28 cellular contexts compared by ENCODE assay signal in the genomic region with DNA sequence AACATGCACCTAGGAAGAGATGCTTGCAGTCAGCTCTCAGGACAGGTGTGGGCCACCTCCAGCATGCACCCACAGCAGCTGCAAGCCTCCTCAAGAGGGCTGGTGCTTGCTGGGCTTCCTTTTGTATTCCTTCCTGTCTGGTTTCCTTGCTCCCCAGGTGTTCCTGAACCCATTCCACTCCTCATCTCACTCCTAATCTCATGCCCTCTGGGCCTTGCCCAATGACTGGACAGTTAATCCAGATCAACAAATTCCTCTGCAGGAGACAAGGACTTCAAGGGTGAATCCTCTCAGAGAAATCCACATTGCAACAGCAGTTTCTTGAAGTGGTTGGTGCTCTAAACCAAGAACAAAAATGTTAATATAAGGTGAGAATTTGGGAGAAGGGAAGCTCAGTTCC. TPM values are rescaled to one million over a fixed set of nuclear protein-coding genes. Genes with fewer than 3 reads are reported as not detected.
DNase-seq lines count a peak whose midpoint lies in the region; ATAC-seq lines count a peak whose summit lies in the region.
"Had no signal": no experiment of that assay in that cellular context is flagged by ENCODE, and none has a peak within 500 bp of the region (broad histone marks: within the 10 kb centered on the region; RNA-seq: fewer than 3 reads in every experiment).

No MANE protein-coding gene starts in this region.

- DNase-seq in activated CD4-positive, alpha-beta T cell treated with anti-CD3 and anti-CD28 coated beads, Interleukin-2, amount 10 ng/mL, durations not matched to agents 24 days and 14 days = no peak
- DNase-seq in activated CD4-positive, alpha-beta T cell treated with anti-CD3 and anti-CD28 coated beads, Interleukin-2, amount 50 U/mL, for 4 hours = no peak
- DNase-seq in stimulated activated naive CD8-positive, alpha-beta T cell treated with anti-CD3 and anti-CD28 coated beads, Interleukin-15, amount 100 ng/mL, for 72 hours = no peak
- no peak for DNase-seq in effector memory CD8-positive, alpha-beta T cell
- no peak for DNase-seq in activated effector memory CD4-positive, alpha-beta T cell treated with Interleukin-2 at 50 U/mL for 16 hours
- DNase-seq in stimulated activated CD4-positive, alpha-beta T cell treated with anti-CD3 and anti-CD28 coated beads, Interleukin-12 subunit alpha, Interleukin-12 subunit beta, amount 100 ng/mL, for 4 hours = no peak
- DNase-seq in islet precursor cell = no peak
- DNase-seq: activated CD4-positive, CD25-positive, alpha-beta regulatory T cell treated with anti-CD3 and anti-CD28 coated beads, Interleukin-2, amount 50 U/mL, for 72 hours; activated gamma-delta T cell treated with Interleukin-2 at 50 U/mL for 16 hours; colonic mucosa; effector CD8-positive, alpha-beta T cell; HFFc6; hypothalamus; mesenchymal stem cell; MV-4-11; NCI-H1436; NCI-H2081; NCI-H524 treated with DMSO at 0.1 percent for 48 hours; OCI-M1; small intestine; stimulated activated CD4-positive, alpha-beta T cell treated with anti-CD3 and anti-CD28 coated beads, Interleukin-1b, Interleukin-23, amount 100 ng/mL, for 48 hours; stimulated activated naive CD8-positive, alpha-beta T cell treated with anti-CD3 and anti-CD28 coated beads, Interleukin-15, Interleukin-2, amounts not matched to agents 100 U/mL and 50 U/mL, for 24 hours; uterus had no signal

- no peak overlapping the region for H3K4me3 Mint-ChIP-seq in activated CD4-positive, alpha-beta T cell treated with anti-CD3 and anti-CD28 coated beads, Interleukin-2, amount 10 ng/mL, durations not matched to agents 24 days and 14 days
- no peak overlapping the region for H3K4me3 Mint-ChIP-seq in stimulated activated naive CD8-positive, alpha-beta T cell treated with anti-CD3 and anti-CD28 coated beads, Interleukin-15, Interleukin-2, amounts not matched to agents 100 ng/mL and 50 ng/mL, for 24 hours
- no peak overlapping the region for H3K4me3 Mint-ChIP-seq in stimulated activated naive CD8-positive, alpha-beta T cell treated with anti-CD3 and anti-CD28 coated beads, Interleukin-15, amount 100 ng/mL, for 72 hours
- peak overlapping the region; percentile 45 to 56 for H3K4me3 Mint-ChIP-seq in effector memory CD8-positive, alpha-beta T cell
- H3K4me3 Mint-ChIP-seq: CD14-positive monocyte, GM23338, HFFc6, IgD-negative memory B cell had no signal

- intact Hi-C loops in activated CD4-positive, alpha-beta T cell treated with anti-CD3 and anti-CD28 coated beads, Interleukin-2, amount 10 ng/mL, durations not matched to agents 24 days and 14 days (cut with micrococcal nuclease) = no loop called here

- H3K27ac Mint-ChIP-seq in activated CD4-positive, alpha-beta T cell treated with anti-CD3 and anti-CD28 coated beads, Interleukin-2, amount 10 ng/mL, durations not matched to agents 24 days and 14 days = peak overlapping the region; percentile 72
- peak overlapping the region; percentile 60 for H3K27ac Mint-ChIP-seq in stimulated activated naive CD8-positive, alpha-beta T cell treated with anti-CD3 and anti-CD28 coated beads, Interleukin-15, Interleukin-2, amounts not matched to agents 100 ng/mL and 50 ng/mL, for 24 hours
- H3K27ac Mint-ChIP-seq in stimulated activated naive CD8-positive, alpha-beta T cell treated with anti-CD3 and anti-CD28 coated beads, Interleukin-15, amount 100 ng/mL, for 72 hours = peak overlapping the region in 1 of 2 donors; percentile 39
- H3K27ac Mint-ChIP-seq in effector memory CD8-positive, alpha-beta T cell = peak overlapping the region; percentile 59 to 91
- H3K27ac Mint-ChIP-seq: GM23338, HFFc6 had no signal

- no peaks in the 10 kb centered on the region for H3K27me3 Mint-ChIP-seq in activated CD4-positive, alpha-beta T cell treated with anti-CD3 and anti-CD28 coated beads, Interleukin-2, amount 10 ng/mL, durations not matched to agents 24 days and 14 days
- H3K27me3 Mint-ChIP-seq in stimulated activated naive CD8-positive, alpha-beta T cell treated with anti-CD3 and anti-CD28 coated beads, Interleukin-15, Interleukin-2, amounts not matched to agents 100 ng/mL and 50 ng/mL, for 24 hours = no peaks in the 10 kb centered on the region
- no peaks in the 10 kb centered on the region for H3K27me3 Mint-ChIP-seq in stimulated activated naive CD8-positive, alpha-beta T cell treated with anti-CD3 and anti-CD28 coated beads, Interleukin-15, amount 100 ng/mL, for 72 hours
- no peaks in the 10 kb centered on the region for H3K27me3 Mint-ChIP-seq in effector memory CD8-positive, alpha-beta T cell
- H3K27me3 Mint-ChIP-seq: IgD-negative memory B cell had no signal

- peaks cover 4% of the 10 kb centered on the region for H3K9me3 Mint-ChIP-seq in activated CD4-positive, alpha-beta T cell treated with anti-CD3 and anti-CD28 coated beads, Interleukin-2, amount 10 ng/mL, durations not matched to agents 24 days and 14 days
- H3K9me3 Mint-ChIP-seq in stimulated activated naive CD8-positive, alpha-beta T cell treated with anti-CD3 and anti-CD28 coated beads, Interleukin-15, Interleukin-2, amounts not matched to agents 100 ng/mL and 50 ng/mL, for 24 hours = peaks cover 2% of the 10 kb centered on the region
- peaks cover 3 to 4% of the 10 kb centered on the region in 2 donors for H3K9me3 Mint-ChIP-seq in stimulated activated naive CD8-positive, alpha-beta T cell treated with anti-CD3 and anti-CD28 coated beads, Interleukin-15, amount 100 ng/mL, for 72 hours
- no peaks in the 10 kb centered on the region for H3K9me3 Mint-ChIP-seq in effector memory CD8-positive, alpha-beta T cell
- H3K9me3 Mint-ChIP-seq: CD14-positive monocyte, GM23338, HFFc6, IgD-negative memory B cell had no signal

- H3K4me1 Mint-ChIP-seq in activated CD4-positive, alpha-beta T cell treated with anti-CD3 and anti-CD28 coated beads, Interleukin-2, amount 10 ng/mL, durations not matched to agents 24 days and 14 days = peaks cover 84% of the 10 kb centered on the region
- peaks cover 100% of the 10 kb centered on the region for H3K4me1 Mint-ChIP-seq in stimulated activated naive CD8-positive, alpha-beta T cell treated with anti-CD3 and anti-CD28 coated beads, Interleukin-15, Interleukin-2, amounts not matched to agents 100 ng/mL and 50 ng/mL, for 24 hours (ENCODE audit: low read depth)
- peaks cover 98% of the 10 kb centered on the region for H3K4me1 Mint-ChIP-seq in stimulated activated naive CD8-positive, alpha-beta T cell treated with anti-CD3 and anti-CD28 coated beads, Interleukin-15, amount 100 ng/mL, for 72 hours
- H3K4me1 Mint-ChIP-seq in effector memory CD8-positive, alpha-beta T cell (ENCODE audit: low read depth in 2 of 2) = peaks cover 73 to 94% of the 10 kb centered on the region in 2 donors
- H3K4me1 Mint-ChIP-seq: CD14-positive monocyte had no signal

- H3K36me3 Mint-ChIP-seq in activated CD4-positive, alpha-beta T cell treated with anti-CD3 and anti-CD28 coated beads, Interleukin-2, amount 10 ng/mL, durations not matched to agents 24 days and 14 days (ENCODE audit: low read depth) = peaks cover 84% of the 10 kb centered on the region
- peaks cover 81% of the 10 kb centered on the region for H3K36me3 Mint-ChIP-seq in stimulated activated naive CD8-positive, alpha-beta T cell treated with anti-CD3 and anti-CD28 coated beads, Interleukin-15, Interleukin-2, amounts not matched to agents 100 ng/mL and 50 ng/mL, for 24 hours (ENCODE audit: low read depth)
- peaks cover 39% of the 10 kb centered on the region for H3K36me3 Mint-ChIP-seq in effector memory CD8-positive, alpha-beta T cell (ENCODE audit: insufficient read depth)
- H3K36me3 Mint-ChIP-seq: CD14-positive monocyte had no signal

- no peak for ATAC-seq in stimulated activated naive CD8-positive, alpha-beta T cell treated with anti-CD3 and anti-CD28 coated beads, Interleukin-15, amount 100 ng/mL, for 72 hours
- ATAC-seq in effector memory CD8-positive, alpha-beta T cell (replicated peaks) = no peak
- ATAC-seq: GM23338; stimulated activated naive CD8-positive, alpha-beta T cell treated with anti-CD3 and anti-CD28 coated beads, Interleukin-15, Interleukin-2, amounts not matched to agents 100 U/mL and 50 U/mL, for 24 hours had no signal

RNA-seq across cellular contexts. Expression of a gene that starts 30.7 kb away (rescaled TPM):
- 94.4 and 94.7 TPM in 2 replicates for total RNA-seq in activated CD4-positive, alpha-beta T cell treated with anti-CD3 and anti-CD28 coated beads, Interleukin-2, amount 10 ng/mL, durations not matched to agents 24 days and 14 days
- total RNA-seq: ascending aorta had no signal

Comparison
In these comparisons a context has a peak if more than half of its experiments do, and no peak if none do; other contexts are left out.
1. H3K4me3 Mint-ChIP-seq: peak in effector memory CD8-positive, alpha-beta T cell (2 of 2); none in activated CD4-positive, alpha-beta T cell treated with anti-CD3 and anti-CD28 coated beads, Interleukin-2, amount 10 ng/mL, durations not matched to agents 24 days and 14 days (single experiment), stimulated activated naive CD8-positive, alpha-beta T cell treated with anti-CD3 and anti-CD28 coated beads, Interleukin-15, Interleukin-2, amounts not matched to agents 100 ng/mL and 50 ng/mL, for 24 hours (single experiment) and stimulated activated naive CD8-positive, alpha-beta T cell treated with anti-CD3 and anti-CD28 coated beads, Interleukin-15, amount 100 ng/mL, for 72 hours (0 of 2).